ENCODE assay signal across 14 cellular contexts in genomic region chr3:127036209-127037020, GRCh38. TPM values are rescaled to one million over a fixed set of nuclear protein-coding genes. Genes with fewer than 3 reads are reported as not detected.
DNase-seq lines count a peak whose midpoint lies in the region; ATAC-seq and TF ChIP-seq lines count a peak whose summit lies in the region.
"Had no signal": no experiment of that assay in that cellular context is flagged by ENCODE, and none has a peak within 500 bp of the region (broad histone marks: within the 10 kb centered on the region; RNA-seq: fewer than 3 reads in every experiment).

No MANE protein-coding gene starts in this region.

- intact Hi-C loops in HCT116 (cut with micrococcal nuclease): no loop called here
- intact Hi-C loops in heart left ventricle (cut with DNase I): no loop called here

- peaks cover 4% of the 10 kb centered on the region for H3K36me3 Mint-ChIP-seq in progenitor cell of endocrine pancreas (ENCODE audit: insufficient read depth)
- H3K36me3 Mint-ChIP-seq in GM23338 (ENCODE audit: low read depth): peaks cover 11% of the 10 kb centered on the region

- peak overlapping the region; percentile 61 for H3K9ac ChIP-seq in HCT116 (ENCODE audit: low read length)

- no peaks in the 10 kb centered on the region for H3F3A ChIP-seq in GM23338 (replicated peaks; ENCODE audit: low read depth)

- peak; percentile 35 for ATAC-seq in HCT116
- peak in 1 of 4 donors; percentile 10 for ATAC-seq in heart left ventricle
- no peak; the same call in 2 of the 3 replicates for ATAC-seq in GM23338
- no peak for ATAC-seq in GM21526 (IDR thresholded peaks at IDR 0.05; ENCODE audit: low FRiP score, unreplicated experiment)

- H3K4me3 ChIP-seq in HCT116 (replicated peaks in 1 of 2; ENCODE audit: low read depth in 1 of 2, low read length in 2 of 2): peak overlapping the region in 1 of 2 experiments; percentile 12; a peak in 1 of 4 replicates
- no peak overlapping the region for H3K4me3 ChIP-seq in heart left ventricle
- no peak overlapping the region for H3K4me3 ChIP-seq in GM23338

- RAD21 ChIA-PET in HCT116 (lab: Charles Lee; ENCODE audit: low non-redundant PET in 1 of 2, low total read pairs in 2 of 2, uncharacterized antibody in 2 of 2, unreplicated experiment in 2 of 2): no interaction called here

- H3K9me3 ChIP-seq in HCT116 (ENCODE audit: control insufficient read depth in 1 of 2, insufficient read depth in 1 of 2, low read depth in 1 of 2, low read length in 2 of 2) (no peaks in the 10 kb centered on the region), heart left ventricle (no peaks in the 10 kb centered on the region)

- H4K20me1 ChIP-seq in HCT116 (ENCODE audit: insufficient read depth) (no peaks in the 10 kb centered on the region), GM23338 (replicated peaks; ENCODE audit: insufficient read depth) (no peaks in the 10 kb centered on the region; the same call in 1 of the 2 replicates)

- H3K36me3 ChIP-seq in HCT116 (ENCODE audit: control insufficient read depth in 1 of 2, insufficient read depth in 2 of 2, low read length in 2 of 2): no peaks in the 10 kb centered on the region
- peaks cover 0 to 31% (median 19%) of the 10 kb centered on the region in 9 donors for H3K36me3 ChIP-seq in heart left ventricle
- no peaks in the 10 kb centered on the region for H3K36me3 ChIP-seq in GM23338 (ENCODE audit: insufficient read depth)

- peaks cover 7% of the 10 kb centered on the region for H3K27me3 Mint-ChIP-seq in progenitor cell of endocrine pancreas
- H3K27me3 Mint-ChIP-seq in GM23338 (ENCODE audit: insufficient read depth, low read depth, poor library complexity): peaks cover 17% of the 10 kb centered on the region

- no peaks in the 10 kb centered on the region for H3K9me2 ChIP-seq in HCT116 (ENCODE audit: insufficient read depth)
- no peaks in the 10 kb centered on the region for H3K9me2 ChIP-seq in GM23338 (ENCODE audit: insufficient read depth)

- POLR2A ChIA-PET in HCT116 (lab: Charles Lee): no interaction called here

- no peak for TF ChIP-seq RAD21 in HCT116 (IDR thresholded peaks at IDR 0.05; ENCODE audit: low read depth)

- DNase-seq in HCT116 (ENCODE audit: low read depth, low spot score) (no peak), SW480 (ENCODE audit: low spot score) (peak; percentile 56), heart left ventricle (peak in 3 of 5 donors; percentile 21 to 44 (median 24)), progenitor cell of endocrine pancreas (ENCODE audit: low spot score, unreplicated experiment) (no peak), GM23338 (ENCODE audit: low spot score) (no peak), RPMI8226 (no peak), H4 (ENCODE audit: low spot score) (no peak)
- DNase-seq: activated CD4-positive, alpha-beta T cell treated with anti-CD3 and anti-CD28 coated beads for 48 hours; GF-D8; NCI-H1105; occipital lobe; stimulated activated CD4-positive, alpha-beta T cell treated with anti-CD3 and anti-CD28 coated beads, Interleukin-4, amount 100 ng/mL, for 24 hours; stimulated activated naive CD4-positive, alpha-beta T cell treated with Interleukin-2 at 50 U/mL for 16 hours had no signal

- H3K4me2 ChIP-seq in HCT116 (ENCODE audit: low read length) (peak overlapping the region; percentile 61), GM23338 (no peak overlapping the region)

- H3K4me3 Mint-ChIP-seq in progenitor cell of endocrine pancreas (ENCODE audit: low read depth) (no peak overlapping the region), GM23338 (no peak overlapping the region)

- TF ChIP-seq POLR2A in HCT116 (IDR thresholded peaks at IDR 0.05; ENCODE audit: borderline replicate concordance, extremely low read depth, insufficient read depth, insufficient read length) (no peak), heart left ventricle (IDR thresholded peaks at IDR 0.05) (no peak)

- H3K79me2 ChIP-seq in HCT116 (ENCODE audit: insufficient read depth, low read length): no peaks in the 10 kb centered on the region
- no peaks in the 10 kb centered on the region for H3K79me2 ChIP-seq in GM23338 (replicated peaks; ENCODE audit: insufficient read depth)

- H3K27ac ChIP-seq in HCT116 (ENCODE audit: low read depth, low read length) (peak overlapping the region; percentile 54), heart left ventricle (no peak overlapping the region), GM23338 (ENCODE audit: low read depth) (no peak overlapping the region)

- H3K9me3 Mint-ChIP-seq in progenitor cell of endocrine pancreas (ENCODE audit: low read depth): no peaks in the 10 kb centered on the region
- no peaks in the 10 kb centered on the region for H3K9me3 Mint-ChIP-seq in GM23338

- BruUV-seq in HCT116 (replicated peaks; lab: Mats Ljungman, UMichigan): no TSS peak

- H3K27ac Mint-ChIP-seq in progenitor cell of endocrine pancreas (peak overlapping the region; percentile 69), GM23338 (no peak overlapping the region; the same call in 1 of the 2 replicates)

- no peak for TF ChIP-seq CTCF in HCT116 (IDR thresholded peaks at IDR 0.05 in 2 of 3, conservative IDR thresholded peaks at IDR 0.05 in 1 of 3; ENCODE audit: borderline replicate concordance in 1 of 3, insufficient read depth in 1 of 3, low read depth in 2 of 3, low read length in 2 of 3)
- no peak for TF ChIP-seq CTCF in heart left ventricle (IDR thresholded peaks at IDR 0.05)
- no peak for TF ChIP-seq CTCF in progenitor cell of endocrine pancreas (IDR thresholded peaks at IDR 0.05; ENCODE audit: unreplicated experiment)
- no peak for TF ChIP-seq CTCF in GM23338 (conservative IDR thresholded peaks at IDR 0.05; ENCODE audit: low read depth in 2 of 2)

- CTCF ChIA-PET in HCT116 (lab: Charles Lee): interaction anchor here (1.0 to 1.1 kb wide), 2 partner anchors 419 to 512 kb away, joined by 3 read pairs; no protein-coding TSS in a partner anchor

- no peaks in the 10 kb centered on the region for H3K27me3 ChIP-seq in HCT116 (ENCODE audit: insufficient read depth, low read length)
- peaks cover 0 to 4% (median 0%) of the 10 kb centered on the region in 9 donors for H3K27me3 ChIP-seq in heart left ventricle
- H3K27me3 ChIP-seq in GM23338 (ENCODE audit: insufficient read depth): no peaks in the 10 kb centered on the region

- H3K4me1 ChIP-seq in HCT116 (ENCODE audit: control insufficient read depth in 1 of 2, insufficient read depth in 2 of 2, low read length in 2 of 2): peaks cover 15 to 30% of the 10 kb centered on the region in 2 experiments
- no peaks in the 10 kb centered on the region for H3K4me1 ChIP-seq in heart left ventricle
- H3K4me1 ChIP-seq in GM23338 (ENCODE audit: insufficient read depth): no peaks in the 10 kb centered on the region

- 87 to 91% (median 89%) methylated on average over 22 to 28 of the region's 28 CpGs for WGBS in heart left ventricle, 4 donors

- H3K4me1 Mint-ChIP-seq in progenitor cell of endocrine pancreas (ENCODE audit: low read depth) (no peaks in the 10 kb centered on the region), GM23338 (no peaks in the 10 kb centered on the region; the same call in 2 of the 3 replicates)

- H2AFZ ChIP-seq in HCT116 (ENCODE audit: low read depth, low read length, poor library complexity, severe bottlenecking): no peak overlapping the region
- H2AFZ ChIP-seq in GM23338: no peak overlapping the region

TF ChIP-seq in HCT116, 20 proteins besides CTCF, POLR2A, EP300 and RAD21:
- no peak for TF ChIP-seq JUND (IDR thresholded peaks at IDR 0.05)
- peak; percentile 23; the same call in 1 of the 2 replicates for TF ChIP-seq ZFX (IDR thresholded peaks at IDR 0.05)

TF ChIP-seq in GM23338, 12 proteins besides CTCF, POLR2A, EP300 and RAD21 (continues in another document):
- TF ChIP-seq, protein P1, sequence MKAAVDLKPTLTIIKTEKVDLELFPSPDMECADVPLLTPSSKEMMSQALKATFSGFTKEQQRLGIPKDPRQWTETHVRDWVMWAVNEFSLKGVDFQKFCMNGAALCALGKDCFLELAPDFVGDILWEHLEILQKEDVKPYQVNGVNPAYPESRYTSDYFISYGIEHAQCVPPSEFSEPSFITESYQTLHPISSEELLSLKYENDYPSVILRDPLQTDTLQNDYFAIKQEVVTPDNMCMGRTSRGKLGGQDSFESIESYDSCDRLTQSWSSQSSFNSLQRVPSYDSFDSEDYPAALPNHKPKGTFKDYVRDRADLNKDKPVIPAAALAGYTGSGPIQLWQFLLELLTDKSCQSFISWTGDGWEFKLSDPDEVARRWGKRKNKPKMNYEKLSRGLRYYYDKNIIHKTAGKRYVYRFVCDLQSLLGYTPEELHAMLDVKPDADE (IDR thresholded peaks at IDR 0.05): no peak
- TF ChIP-seq CREB1 (CRISPR knock-in tag; IDR thresholded peaks at IDR 0.05; ENCODE audit: low read depth) (no peak), ZNF331 (CRISPR knock-in tag; IDR thresholded peaks at IDR 0.05; ENCODE audit: low read depth) (no peak), NANOG (IDR thresholded peaks at IDR 0.05; ENCODE audit: borderline replicate concordance) (no peak)
- TF ChIP-seq, protein P2, sequence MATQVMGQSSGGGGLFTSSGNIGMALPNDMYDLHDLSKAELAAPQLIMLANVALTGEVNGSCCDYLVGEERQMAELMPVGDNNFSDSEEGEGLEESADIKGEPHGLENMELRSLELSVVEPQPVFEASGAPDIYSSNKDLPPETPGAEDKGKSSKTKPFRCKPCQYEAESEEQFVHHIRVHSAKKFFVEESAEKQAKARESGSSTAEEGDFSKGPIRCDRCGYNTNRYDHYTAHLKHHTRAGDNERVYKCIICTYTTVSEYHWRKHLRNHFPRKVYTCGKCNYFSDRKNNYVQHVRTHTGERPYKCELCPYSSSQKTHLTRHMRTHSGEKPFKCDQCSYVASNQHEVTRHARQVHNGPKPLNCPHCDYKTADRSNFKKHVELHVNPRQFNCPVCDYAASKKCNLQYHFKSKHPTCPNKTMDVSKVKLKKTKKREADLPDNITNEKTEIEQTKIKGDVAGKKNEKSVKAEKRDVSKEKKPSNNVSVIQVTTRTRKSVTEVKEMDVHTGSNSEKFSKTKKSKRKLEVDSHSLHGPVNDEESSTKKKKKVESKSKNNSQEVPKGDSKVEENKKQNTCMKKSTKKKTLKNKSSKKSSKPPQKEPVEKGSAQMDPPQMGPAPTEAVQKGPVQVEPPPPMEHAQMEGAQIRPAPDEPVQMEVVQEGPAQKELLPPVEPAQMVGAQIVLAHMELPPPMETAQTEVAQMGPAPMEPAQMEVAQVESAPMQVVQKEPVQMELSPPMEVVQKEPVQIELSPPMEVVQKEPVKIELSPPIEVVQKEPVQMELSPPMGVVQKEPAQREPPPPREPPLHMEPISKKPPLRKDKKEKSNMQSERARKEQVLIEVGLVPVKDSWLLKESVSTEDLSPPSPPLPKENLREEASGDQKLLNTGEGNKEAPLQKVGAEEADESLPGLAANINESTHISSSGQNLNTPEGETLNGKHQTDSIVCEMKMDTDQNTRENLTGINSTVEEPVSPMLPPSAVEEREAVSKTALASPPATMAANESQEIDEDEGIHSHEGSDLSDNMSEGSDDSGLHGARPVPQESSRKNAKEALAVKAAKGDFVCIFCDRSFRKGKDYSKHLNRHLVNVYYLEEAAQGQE (IDR thresholded peaks at IDR 0.05; ENCODE audit: unreplicated experiment): no peak

RNA-seq across cellular contexts. Expression of gene PLXNA1, which starts 53.5 kb away (rescaled TPM):
- total RNA-seq in HCT116 (2021; ENCODE audit: unreplicated experiment) (30.3 TPM), heart left ventricle (10 to 100 TPM; 19.5 to 38.8 (median 29.6) TPM), progenitor cell of endocrine pancreas (104 and 107 TPM in 2 replicates)
- polyA plus RNA-seq in HCT116 (2012): 26.1 and 35.2 TPM in 2 replicates
- polyA plus RNA-seq in heart left ventricle (10 to 100 TPM; 14.6 to 30.4 TPM), GM23338 (2016; fragmentation: Nextera tagmentation; extraction: Ambion mirVana) (10.6 and 11.0 TPM in 2 replicates)
- total RNA-seq in GM23338 (2014; rRNA removed; shearing (Covaris generic)): 73.5 and 80.2 TPM in 2 replicates
- total RNA-seq in H4 (2014; rRNA removed; shearing (Covaris generic)): 15.3 and 15.9 TPM in 2 replicates

Comparison
In these comparisons a context has a peak if more than half of its experiments do, and no peak if none do; other contexts are left out.
1. DNase-seq: peak in SW480 (single experiment) and heart left ventricle (3 of 5); none in HCT116 (single experiment), progenitor cell of endocrine pancreas (single experiment), GM23338 (single experiment), RPMI8226 (single experiment) and H4 (single experiment).